Comparison of ENCODE assay signal across 26 cellular contexts in genomic region chr10:80449545-80449944, GRCh38. TPM values are rescaled to one million over a fixed set of nuclear protein-coding genes. Genes with fewer than 3 reads are reported as not detected.
DNase-seq lines count a peak whose midpoint lies in the region; ATAC-seq, FAIRE-seq and TF ChIP-seq lines count a peak whose summit lies in the region.
"Had no signal": no experiment of that assay in that cellular context is flagged by ENCODE, and none has a peak within 500 bp of the region (broad histone marks: within the 10 kb centered on the region; RNA-seq: fewer than 3 reads in every experiment).

No MANE protein-coding gene starts in this region.

- no peak overlapping the region for H3K4ac ChIP-seq in H1 (replicated peaks; ENCODE audit: insufficient read length, low read depth, low read length)

- ATAC-seq in CD4-positive, CD25-positive, alpha-beta regulatory T cell (ENCODE audit: low read depth in 2 of 2): no peak
- no peak for ATAC-seq in stimulated activated memory B cell treated with anti-CD40 and anti-IgM and Interleukin-4, amounts not matched to agents 10 μg/mL and 1 μg/mL and 100 μg/mL, for 72 hours
- ATAC-seq in left ventricle myocardium superior: no peak
- ATAC-seq in pancreas: no peak
- ATAC-seq: PC-3; stimulated activated naive CD8-positive, alpha-beta T cell treated with anti-CD3 and anti-CD28 coated beads, Interleukin-15, Interleukin-2, amounts not matched to agents 100 U/mL and 50 U/mL, for 24 hours had no signal

- FAIRE-seq in H1 (lab: Jason Lieb, UNC): no peak
- FAIRE-seq in pancreas (lab: Jason Lieb, UNC): no peak
- FAIRE-seq: small intestine, TTC549 had no signal

- TF ChIP-seq EP300 in H1 (IDR thresholded peaks at IDR 0.05; ENCODE audit: borderline replicate concordance in 1 of 2, low read depth in 2 of 2, low read length in 2 of 2): no peak

- H3K9ac ChIP-seq in H1 (replicated peaks in 1 of 4; ENCODE audit: extremely low read depth in 1 of 4, low read depth in 3 of 4, low read length in 3 of 4) (no peak overlapping the region), MM.1S (ENCODE audit: low read length) (no peak overlapping the region)
- H3K9ac ChIP-seq: neural progenitor cell, parathyroid adenoma had no signal

- WGBS in H1 (ENCODE audit: extremely low coverage in 1 of 2, insufficient coverage in 1 of 2, insufficient read length in 1 of 2, insufficient replicate concordance in 2 of 2, low coverage in 1 of 2, low lambda C conversion rate in 2 of 2, missing lambda C conversion rate in 1 of 2), 2 experiments: 82% methylated on average over 2 of the region's 2 CpGs; no CpG with 5 or more reads in 1 of the 2 experiments
- WGBS in pancreas, 2 donors: 50 to 52% methylated on average over 2 of the region's 2 CpGs

- peaks cover 11% of the 10 kb centered on the region for H3K4me1 ChIP-seq in CD4-positive, CD25-positive, alpha-beta regulatory T cell (ENCODE audit: control insufficient read depth, insufficient read depth, low read length, poor library complexity, severe bottlenecking)
- H3K4me1 ChIP-seq in H1 (replicated peaks in 1 of 4; ENCODE audit: control insufficient read depth in 3 of 4, insufficient read depth in 4 of 4, low read length in 3 of 4): peaks cover under 1 to 4% (median 3%) of the 10 kb centered on the region in 4 experiments; a peak in 4 of 7 replicates
- H3K4me1 ChIP-seq in pancreas: peaks cover 0 to 8% (median 8%) of the 10 kb centered on the region in 3 donors
- H3K4me1 ChIP-seq in MM.1S (ENCODE audit: low read length): no peaks in the 10 kb centered on the region

- no peak overlapping the region for H3K14ac ChIP-seq in H1 (ENCODE audit: insufficient read length)

- no peak for TF ChIP-seq CTCF in H1 (IDR thresholded peaks at IDR 0.05; ENCODE audit: control extremely low read depth in 1 of 3, insufficient read depth in 1 of 3, low read depth in 1 of 3, low read length in 3 of 3)
- TF ChIP-seq CTCF in pancreas (IDR thresholded peaks at IDR 0.05): no peak
- no peak for TF ChIP-seq CTCF in MM.1S (IDR thresholded peaks at IDR 0.05; ENCODE audit: low read length)

- no peak overlapping the region for H3K18ac ChIP-seq in H1 (ENCODE audit: extremely low read depth, low read length)

- H3K23ac ChIP-seq in H1 (ENCODE audit: insufficient read length): no peak overlapping the region

- H4K20me1 ChIP-seq in H1 (replicated peaks in 1 of 2; ENCODE audit: control insufficient read depth in 1 of 2, insufficient read depth in 2 of 2, low read length in 2 of 2) (no peaks in the 10 kb centered on the region), MM.1S (ENCODE audit: insufficient read depth, low read length) (no peaks in the 10 kb centered on the region)

- H3K56ac ChIP-seq in H1 (replicated peaks; ENCODE audit: insufficient read length, low read depth, low read length): no peak overlapping the region

- peaks cover 0 to 1% (median 0%) of the 10 kb centered on the region in 7 donors for H3K9me3 Mint-ChIP-seq in CD4-positive, CD25-positive, alpha-beta regulatory T cell
- no peaks in the 10 kb centered on the region for H3K9me3 Mint-ChIP-seq in IgD-negative memory B cell
- no peaks in the 10 kb centered on the region for H3K9me3 Mint-ChIP-seq in stimulated activated memory B cell treated with anti-CD40 and anti-IgM and Interleukin-4, amounts not matched to agents 10 μg/mL and 1 μg/mL and 100 μg/mL, for 72 hours
- H3K9me3 Mint-ChIP-seq: activated naive CD4-positive, alpha-beta T cell treated with anti-CD3 and anti-CD28 coated beads, Interleukin-2, amount 10 ng/mL, durations not matched to agents 7 days and 5 days; activated T-helper 1 cell treated with anti-CD3 and anti-CD28 coated beads, Interleukin-12 subunit alpha, Interleukin-12 subunit beta, Interleukin-2, Interleukin-4 antibody, amounts not matched to agents 30 ng/mL and 10 ng/mL and 1 ng/mL, durations not matched to agents 14 hours and 24 hours and 36 hours; neural progenitor cell had no signal

- no peak overlapping the region for H4K5ac ChIP-seq in H1 (ENCODE audit: insufficient read length, low read depth, low read length)

- H3K27me3 ChIP-seq in CD4-positive, CD25-positive, alpha-beta regulatory T cell (ENCODE audit: control insufficient read depth, insufficient read depth, low read length): no peaks in the 10 kb centered on the region
- H3K27me3 ChIP-seq in H1 (replicated peaks in 1 of 4; ENCODE audit: control insufficient read depth in 3 of 4, extremely low read depth in 1 of 4, insufficient read depth in 3 of 4, low read length in 3 of 4): peaks cover 0 to 4% (median 0%) of the 10 kb centered on the region in 4 experiments; a peak in 2 of 7 replicates
- H3K27me3 ChIP-seq in pancreas: no peaks in the 10 kb centered on the region
- no peaks in the 10 kb centered on the region for H3K27me3 ChIP-seq in MM.1S (replicated peaks; ENCODE audit: insufficient read depth, low read length)
- H3K27me3 ChIP-seq: neural progenitor cell had no signal

- H2BK5ac ChIP-seq in H1 (ENCODE audit: low read depth, low read length): no peak overlapping the region

- CTCF ChIA-PET in H1 (lab: Charles Lee; ENCODE audit: partially characterized antibody): interaction anchor here (0.5 to 38.4 kb wide), 15 partner anchors 11 to 950 kb away, joined by 3 to 1263 read pairs (median 3); no protein-coding TSS in a partner anchor

- peaks cover 8% of the 10 kb centered on the region for H3F3A ChIP-seq in MM.1S (ENCODE audit: insufficient read depth, low read length)

- peaks cover 21 to 45% (median 33%) of the 10 kb centered on the region in 4 donors for H3K4me1 Mint-ChIP-seq in CD4-positive, CD25-positive, alpha-beta regulatory T cell
- H3K4me1 Mint-ChIP-seq in IgD-negative memory B cell: peaks cover 7 to 15% (median 10%) of the 10 kb centered on the region in 3 donors
- peaks cover 26% of the 10 kb centered on the region for H3K4me1 Mint-ChIP-seq in stimulated activated memory B cell treated with anti-CD40 and anti-IgM and Interleukin-4, amounts not matched to agents 10 μg/mL and 1 μg/mL and 100 μg/mL, for 72 hours

- intact Hi-C loops in left ventricle myocardium superior (cut with micrococcal nuclease) (loop anchor here (10.0 kb wide), 1 partner anchor 65 kb away; no protein-coding TSS in a partner anchor), pancreas (cut with DNase I) (loop anchor here (5.0 to 10.0 kb wide), 3 partner anchors 53 to 58 kb away; no protein-coding TSS in a partner anchor)

- no peak overlapping the region for H2AFZ ChIP-seq in H1 (ENCODE audit: low read length)
- no peak overlapping the region for H2AFZ ChIP-seq in MM.1S (ENCODE audit: low read length)
- H2AFZ ChIP-seq: neural progenitor cell, parathyroid adenoma had no signal

- 0 out of 2 replicates have a peak overlapping the region, but pooled peaks have one; percentile 21 for H4K8ac ChIP-seq in H1 (ENCODE audit: extremely low read depth, insufficient read depth, low read length)

- H3K9me3 ChIP-seq in CD4-positive, CD25-positive, alpha-beta regulatory T cell (ENCODE audit: control insufficient read depth in 2 of 2, low read length in 2 of 2): no peaks in the 10 kb centered on the region
- H3K9me3 ChIP-seq in H1 (ENCODE audit: insufficient read depth in 2 of 2, low read depth in 1 of 2, low read length in 1 of 2): no peaks in the 10 kb centered on the region
- H3K9me3 ChIP-seq in pancreas: no peaks in the 10 kb centered on the region
- no peaks in the 10 kb centered on the region for H3K9me3 ChIP-seq in MM.1S (replicated peaks; ENCODE audit: insufficient read depth, low read length)

- H4K91ac ChIP-seq in H1 (replicated peaks; ENCODE audit: insufficient read length, low read length): no peak overlapping the region

- no peak for TF ChIP-seq RAD21 in H1 (IDR thresholded peaks at IDR 0.05 in 1 of 2, conservative IDR thresholded peaks at IDR 0.05 in 1 of 2; ENCODE audit: low read depth in 2 of 2, low read length in 2 of 2)

- no peak overlapping the region for H3K27ac ChIP-seq in CD4-positive, CD25-positive, alpha-beta regulatory T cell (ENCODE audit: insufficient read depth, low read length, poor library complexity, severe bottlenecking)
- H3K27ac ChIP-seq in H1 (ENCODE audit: low read depth, low read length) (no peak overlapping the region), pancreas (no peak overlapping the region), MM.1S (ENCODE audit: low read length) (no peak overlapping the region)
- H3K27ac ChIP-seq: C4-2B, neural progenitor cell, parathyroid adenoma, SK-N-MC had no signal

- no peaks in the 10 kb centered on the region for H3K27me3 Mint-ChIP-seq in CD4-positive, CD25-positive, alpha-beta regulatory T cell
- H3K27me3 Mint-ChIP-seq in IgD-negative memory B cell: no peaks in the 10 kb centered on the region
- no peaks in the 10 kb centered on the region for H3K27me3 Mint-ChIP-seq in stimulated activated memory B cell treated with anti-CD40 and anti-IgM and Interleukin-4, amounts not matched to agents 10 μg/mL and 1 μg/mL and 100 μg/mL, for 72 hours

- H3K36me3 ChIP-seq in CD4-positive, CD25-positive, alpha-beta regulatory T cell (ENCODE audit: control insufficient read depth, insufficient read depth, low read length): no peaks in the 10 kb centered on the region
- H3K36me3 ChIP-seq in H1 (ENCODE audit: control insufficient read depth in 2 of 4, insufficient read depth in 4 of 4, low read length in 3 of 4) (no peaks in the 10 kb centered on the region), pancreas (no peaks in the 10 kb centered on the region), MM.1S (replicated peaks; ENCODE audit: insufficient read depth, low read length) (no peaks in the 10 kb centered on the region)
- H3K36me3 ChIP-seq: neural progenitor cell had no signal

- no peak overlapping the region for H3K4me3 ChIP-seq in CD4-positive, CD25-positive, alpha-beta regulatory T cell (ENCODE audit: low read depth, low read length)
- H3K4me3 ChIP-seq in H1 (ENCODE audit: extremely low read depth in 1 of 4, insufficient read depth in 2 of 4, low read depth in 3 of 4, low read length in 4 of 4): no peak overlapping the region
- H3K4me3 ChIP-seq in pancreas: no peak overlapping the region
- no peak overlapping the region for H3K4me3 ChIP-seq in MM.1S (ENCODE audit: low read length)
- H3K4me3 ChIP-seq: neural progenitor cell, SK-N-MC had no signal

- H3K27ac Mint-ChIP-seq in CD4-positive, CD25-positive, alpha-beta regulatory T cell: peak overlapping the region in 2 of 3 donors; percentile 4 to 90
- H3K27ac Mint-ChIP-seq in IgD-negative memory B cell: peak overlapping the region in 2 of 3 donors; percentile 1 to 15
- H3K27ac Mint-ChIP-seq in stimulated activated memory B cell treated with anti-CD40 and anti-IgM and Interleukin-4, amounts not matched to agents 10 μg/mL and 1 μg/mL and 100 μg/mL, for 72 hours: peak overlapping the region; percentile 15
- H3K27ac Mint-ChIP-seq: activated naive CD4-positive, alpha-beta T cell treated with anti-CD3 and anti-CD28 coated beads, Interleukin-2, amount 10 ng/mL, durations not matched to agents 7 days and 5 days; activated T-helper 1 cell treated with anti-CD3 and anti-CD28 coated beads, Interleukin-12 subunit alpha, Interleukin-12 subunit beta, Interleukin-2, Interleukin-4 antibody, amounts not matched to agents 30 ng/mL and 10 ng/mL and 1 ng/mL, durations not matched to agents 14 hours and 24 hours and 36 hours; neural progenitor cell had no signal

- TF ChIP-seq POLR2A in H1 (IDR thresholded peaks at IDR 0.05; ENCODE audit: control extremely low read depth in 1 of 2, low read depth in 2 of 2, low read length in 2 of 2): no peak

- no peak overlapping the region for H2AK5ac ChIP-seq in H1 (ENCODE audit: low read depth, low read length)

- no peak overlapping the region for H3K4me2 ChIP-seq in H1 (ENCODE audit: insufficient read depth in 1 of 2, low read depth in 2 of 2, low read length in 2 of 2)
- no peak overlapping the region for H3K4me2 ChIP-seq in MM.1S (ENCODE audit: low read depth, low read length)
- H3K4me2 ChIP-seq: neural progenitor cell had no signal

- H3K23me2 ChIP-seq in H1 (ENCODE audit: low read depth, low read length): peaks cover 2% of the 10 kb centered on the region; the same call in 1 of the 2 replicates

- H2BK20ac ChIP-seq in H1 (ENCODE audit: low read length): no peak overlapping the region

- no peaks in the 10 kb centered on the region for H3K9me2 ChIP-seq in MM.1S (replicated peaks; ENCODE audit: insufficient read depth, low read length)

- no peaks in the 10 kb centered on the region for H3K79me1 ChIP-seq in H1 (ENCODE audit: low read depth, low read length)

- H3K79me2 ChIP-seq in H1 (ENCODE audit: control insufficient read depth in 1 of 2, insufficient read depth in 2 of 2, low read length in 2 of 2) (no peaks in the 10 kb centered on the region), MM.1S (ENCODE audit: low read length) (no peaks in the 10 kb centered on the region)

- DNase-seq in CD4-positive, CD25-positive, alpha-beta regulatory T cell: no peak
- DNase-seq in H1 (ENCODE audit: low read depth in 1 of 2, low spot score in 2 of 2): no peak
- DNase-seq in left ventricle myocardium superior: no peak
- no peak for DNase-seq in pancreas
- DNase-seq in MM.1S: no peak
- DNase-seq: activated CD4-positive, CD25-positive, alpha-beta regulatory T cell; activated naive CD4-positive, alpha-beta T cell treated with anti-CD3 and anti-CD28 coated beads, Interleukin-2, amount 10 ng/mL, durations not matched to agents 7 days and 5 days; EL; H7; hypothalamus; KG1; NCI-H1105 treated with DMSO at 0.1 percent for 48 hours; NCI-H187 treated with DMSO at 0.1 percent for 48 hours; NCI-H524 treated with DMSO at 0.1 percent for 48 hours; NK-92 treated with Interleukin-12 subunit alpha and Interleukin-12 subunit beta, amount 100 ng/mL, for 24 hours; PC-3; small intestine; stimulated activated naive CD8-positive, alpha-beta T cell treated with anti-CD3 and anti-CD28 coated beads, Interleukin-15, Interleukin-2, amounts not matched to agents 100 U/mL and 50 U/mL, for 24 hours had no signal

- H3K36me3 Mint-ChIP-seq in CD4-positive, CD25-positive, alpha-beta regulatory T cell: no peaks in the 10 kb centered on the region
- H3K36me3 Mint-ChIP-seq in IgD-negative memory B cell: no peaks in the 10 kb centered on the region
- no peaks in the 10 kb centered on the region for H3K36me3 Mint-ChIP-seq in stimulated activated memory B cell treated with anti-CD40 and anti-IgM and Interleukin-4, amounts not matched to agents 10 μg/mL and 1 μg/mL and 100 μg/mL, for 72 hours
- H3K36me3 Mint-ChIP-seq: activated naive CD4-positive, alpha-beta T cell treated with anti-CD3 and anti-CD28 coated beads, Interleukin-2, amount 10 ng/mL, durations not matched to agents 7 days and 5 days; neural progenitor cell had no signal

- H2BK12ac ChIP-seq in H1 (ENCODE audit: low read depth, low read length): no peak overlapping the region

- no peak overlapping the region for H2BK120ac ChIP-seq in H1 (replicated peaks; ENCODE audit: low read depth, low read length)

- peak overlapping the region in 1 of 4 donors; percentile 71 for H3K4me3 Mint-ChIP-seq in CD4-positive, CD25-positive, alpha-beta regulatory T cell
- no peak overlapping the region for H3K4me3 Mint-ChIP-seq in IgD-negative memory B cell
- H3K4me3 Mint-ChIP-seq in stimulated activated memory B cell treated with anti-CD40 and anti-IgM and Interleukin-4, amounts not matched to agents 10 μg/mL and 1 μg/mL and 100 μg/mL, for 72 hours: no peak overlapping the region
- H3K4me3 Mint-ChIP-seq: activated naive CD4-positive, alpha-beta T cell treated with anti-CD3 and anti-CD28 coated beads, Interleukin-2, amount 10 ng/mL, durations not matched to agents 7 days and 5 days; activated T-helper 1 cell treated with anti-CD3 and anti-CD28 coated beads, Interleukin-12 subunit alpha, Interleukin-12 subunit beta, Interleukin-2, Interleukin-4 antibody, amounts not matched to agents 30 ng/mL and 10 ng/mL and 1 ng/mL, durations not matched to agents 14 hours and 24 hours and 36 hours; neural progenitor cell had no signal

- POLR2A ChIA-PET in H1 (lab: Charles Lee; ENCODE audit: partially characterized antibody): interaction anchor here (0.9 to 1.7 kb wide), 2 partner anchors 10 to 15 kb away, joined by 3 to 5 read pairs; no protein-coding TSS in a partner anchor

- no peak overlapping the region for H2BK15ac ChIP-seq in H1 (ENCODE audit: low read length)

RNA-seq across cellular contexts. Expression of gene TSPAN14, which starts 4.6 kb away (rescaled TPM):
- 198 TPM for total RNA-seq in CD4-positive, CD25-positive, alpha-beta regulatory T cell
- 100 to 1,000 TPM; 157 to 270 (median 180) TPM for polyA plus RNA-seq in CD4-positive, CD25-positive, alpha-beta regulatory T cell
- polyA plus RNA-seq in IgD-negative memory B cell (45.0 TPM), H1 (2011; rRNA removed) (47.4 and 54.7 TPM in 2 replicates), pancreas (10 to 100 TPM; 10.6 to 18.8 TPM)
- total RNA-seq in H1 (2021; fragmentation: NEBNext Ultra II Directional; extraction: Animal tissue kit (Norgen Biotek cat#: 25700)): 57.8 and 57.9 TPM in 2 replicates
- polyA plus RNA-seq in H1 (2011; cell fraction: cytosol; rRNA removed): 38.1 TPM
- polyA plus RNA-seq in H1 (2011; cell fraction: nucleus; rRNA removed): 50.9 TPM
- 43.5 to 60.8 TPM (median 54.3 TPM) in 4 replicates for polyA plus RNA-seq in H1 (2012, experiment 1 of 2)
- polyA plus RNA-seq in H1 (2012, experiment 2 of 2): 45.7 TPM
- polyA plus RNA-seq in H1 (2013, experiment 1 of 2): 39.1 TPM
- polyA plus RNA-seq in H1 (2013, experiment 2 of 2): 41.9 TPM
- 35.5 and 41.7 TPM in 2 replicates for polyA minus RNA-seq in H1 (2011; rRNA and poly(A)+ RNA removed)
- 29.9 TPM for polyA minus RNA-seq in H1 (2011; cell fraction: cytosol; rRNA and poly(A)+ RNA removed)
- polyA minus RNA-seq in H1 (2011; cell fraction: nucleus; rRNA and poly(A)+ RNA removed): 26.0 TPM
- total RNA-seq in left ventricle myocardium superior (41.2 TPM), pancreas (10 to 100 TPM; 20.5 to 61.9 (median 26.2) TPM)
- total RNA-seq: PC-3 had no signal

RNA-seq across cellular contexts. Expression of gene PRXL2A, which starts 41.2 kb away (rescaled TPM):
- 0.76 TPM for total RNA-seq in CD4-positive, CD25-positive, alpha-beta regulatory T cell
- polyA plus RNA-seq in CD4-positive, CD25-positive, alpha-beta regulatory T cell: 1 to 10 TPM; 1.4 to 8.3 (median 3.5) TPM
- polyA plus RNA-seq in IgD-negative memory B cell: 13.2 TPM
- 58.3 and 60.1 TPM in 2 replicates for total RNA-seq in H1 (2021; fragmentation: NEBNext Ultra II Directional; extraction: Animal tissue kit (Norgen Biotek cat#: 25700))
- 9.7 and 13.4 TPM in 2 replicates for polyA plus RNA-seq in H1 (2011; rRNA removed)
- 24.7 TPM for polyA plus RNA-seq in H1 (2011; cell fraction: cytosol; rRNA removed)
- 12.5 TPM for polyA plus RNA-seq in H1 (2011; cell fraction: nucleus; rRNA removed)
- 36.0 to 47.0 TPM (median 41.3 TPM) in 4 replicates for polyA plus RNA-seq in H1 (2012, experiment 1 of 2)
- polyA plus RNA-seq in H1 (2012, experiment 2 of 2): 12.7 TPM
- polyA plus RNA-seq in H1 (2013, experiment 1 of 2): 48.4 TPM
- 52.5 TPM for polyA plus RNA-seq in H1 (2013, experiment 2 of 2)
- polyA minus RNA-seq in H1 (2011; rRNA and poly(A)+ RNA removed): 10.4 and 12.3 TPM in 2 replicates
- polyA minus RNA-seq in H1 (2011; cell fraction: cytosol; rRNA and poly(A)+ RNA removed): 9.0 TPM
- 12.0 TPM for polyA minus RNA-seq in H1 (2011; cell fraction: nucleus; rRNA and poly(A)+ RNA removed)
- 119 TPM for total RNA-seq in left ventricle myocardium superior
- total RNA-seq in pancreas: 10 to 100 TPM; 18.2 to 39.8 (median 26.8) TPM
- polyA plus RNA-seq in pancreas: 10 to 100 TPM; 18.6 to 38.4 TPM
- total RNA-seq: PC-3 had no signal

Comparison
In these comparisons a context has a peak if more than half of its experiments do, and no peak if none do; other contexts are left out.
1. RNA of gene PRXL2A, which starts 41.2 kb away (total RNA-seq): 119 TPM in left ventricle myocardium superior (single experiment), 58.3 to 60.1 TPM in H1 and 18.2 to 39.8 TPM in pancreas; 0.76 TPM in CD4-positive, CD25-positive, alpha-beta regulatory T cell (single experiment); every median in the first group is over 10 times any median in the second.
2. Peak in every context shown above with its lines, with median percentiles within 50 percentile points of each other: H3K27ac Mint-ChIP-seq.